Comparison of ENCODE assay signal across 2 cellular contexts in genomic region chr2:218834685-218835084, GRCh38.
TF ChIP-seq lines count a peak whose summit lies in the region.

No MANE protein-coding gene starts in this region.

TF ChIP-seq in HEK293, 187 proteins besides CTCF, POLR2A, EP300 and RAD21:
- TF ChIP-seq ZNF132 (tag by site-specific recombination; IDR thresholded peaks at IDR 0.05; ENCODE audit: borderline replicate concordance) (no peak), REPIN1 (tag by site-specific recombination; IDR thresholded peaks at IDR 0.05; ENCODE audit: low read depth) (no peak), ZIC2 (tag by site-specific recombination; IDR thresholded peaks at IDR 0.05) (peak; percentile 62), ZNF664 (tag by site-specific recombination; IDR thresholded peaks at IDR 0.05) (no peak), SP7 (tag by site-specific recombination; IDR thresholded peaks at IDR 0.05) (0 out of 2 replicates have a peak, but pooled peaks have one; percentile 11), GLIS1 (tag by site-specific recombination; IDR thresholded peaks at IDR 0.05) (0 out of 2 replicates have a peak, but pooled peaks have one; percentile 21)

TF ChIP-seq in HepG2, 621 proteins besides CTCF, POLR2A, EP300 and RAD21:
- no peak for TF ChIP-seq ZNF605 (CRISPR knock-in tag; IDR thresholded peaks at IDR 0.05)
- no peak for TF ChIP-seq ZNF235 (CRISPR knock-in tag; IDR thresholded peaks at IDR 0.05; ENCODE audit: borderline replicate concordance)
- TF ChIP-seq HDAC6 (IDR thresholded peaks at IDR 0.05; ENCODE audit: low read depth, low read length): no peak
- TF ChIP-seq ZNF629 (CRISPR knock-in tag; conservative IDR thresholded peaks at IDR 0.05): no peak
- TF ChIP-seq ZNF17 (CRISPR knock-in tag; IDR thresholded peaks at IDR 0.05): no peak
- TF ChIP-seq EHMT2 (IDR thresholded peaks at IDR 0.05; ENCODE audit: borderline replicate concordance, low read depth, low read length): no peak
- no peak for TF ChIP-seq ZNF556 (CRISPR knock-in tag; IDR thresholded peaks at IDR 0.05; ENCODE audit: borderline replicate concordance)
- TF ChIP-seq SMARCE1 (IDR thresholded peaks at IDR 0.05; ENCODE audit: borderline replicate concordance): no peak
- no peak for TF ChIP-seq ZNF12 (CRISPR knock-in tag; IDR thresholded peaks at IDR 0.05)
- no peak for TF ChIP-seq ZNF570 (CRISPR knock-in tag; IDR thresholded peaks at IDR 0.05; ENCODE audit: borderline replicate concordance)
- no peak for TF ChIP-seq SRF (IDR thresholded peaks at IDR 0.05; ENCODE audit: low read depth, low read length)
- no peak for TF ChIP-seq MAFF (IDR thresholded peaks at IDR 0.05; ENCODE audit: low read depth, low read length)
- TF ChIP-seq HNRNPUL1 (IDR thresholded peaks at IDR 0.05; ENCODE audit: low read depth, low read length): no peak
- TF ChIP-seq RNF2 (conservative IDR thresholded peaks at IDR 0.05; ENCODE audit: low read depth): no peak
